ENCODE assay signal across 8 cellular contexts in genomic region chr1:245807306-245807705, GRCh38.
DNase-seq lines count a peak whose midpoint lies in the region; ATAC-seq, FAIRE-seq and TF ChIP-seq lines count a peak whose summit lies in the region.
"Had no signal": no experiment of that assay in that cellular context is flagged by ENCODE, and none has a peak within 500 bp of the region (broad histone marks: within the 10 kb centered on the region; RNA-seq: fewer than 3 reads in every experiment).

No MANE protein-coding gene starts in this region.

- intact Hi-C loops in pancreas (cut with DNase I) (no loop called here), esophagus squamous epithelium (cut with DNase I) (no loop called here)

- DNase-seq in NOMO-1 (lab: John Stamatoyannopoulos, UW; ENCODE audit: unreplicated experiment in 2 of 2) (peak; percentile 74 to 92), pancreas (no peak), dermis blood vessel endothelial cell (no peak), esophagus squamous epithelium (lab: John Stamatoyannopoulos, UW) (no peak)
- DNase-seq in effector CD8-positive, alpha-beta T cell (lab: John Stamatoyannopoulos, UW), result no peak

- H3K36me3 ChIP-seq in pancreas (no peaks in the 10 kb centered on the region), esophagus squamous epithelium (no peaks in the 10 kb centered on the region)
- H3K36me3 ChIP-seq: SJSA1 had no signal

- H3K27me3 ChIP-seq in pancreas (no peaks in the 10 kb centered on the region), esophagus squamous epithelium (no peaks in the 10 kb centered on the region)
- H3K27me3 ChIP-seq: SJSA1 had no signal

- H3K4me3 ChIP-seq in pancreas, result no peak overlapping the region
- H3K4me3 ChIP-seq in esophagus squamous epithelium, result no peak overlapping the region
- H3K4me3 ChIP-seq: SJSA1 had no signal

- peak; percentile 69 for ATAC-seq in GM19023 (IDR thresholded peaks at IDR 0.05; ENCODE audit: unreplicated experiment)
- peak; percentile 70 for ATAC-seq in HG02943 (IDR thresholded peaks at IDR 0.05; ENCODE audit: low read depth, unreplicated experiment)
- ATAC-seq in pancreas, result peak in 3 of 4 donors; percentile 28 to 63 (median 53)

- H3K27ac ChIP-seq in pancreas (no peak overlapping the region), esophagus squamous epithelium (no peak overlapping the region)
- H3K27ac ChIP-seq: SJSA1 had no signal

- H3K4me1 ChIP-seq in pancreas (no peaks in the 10 kb centered on the region), esophagus squamous epithelium (no peaks in the 10 kb centered on the region)

- TF ChIP-seq POLR2A in esophagus squamous epithelium (IDR thresholded peaks at IDR 0.05), result no peak

- TF ChIP-seq CTCF in pancreas (IDR thresholded peaks at IDR 0.05) (no peak), esophagus squamous epithelium (IDR thresholded peaks at IDR 0.05) (no peak)

- no peak for FAIRE-seq in pancreas (lab: Jason Lieb, UNC)

- WGBS in pancreas, 2 donors, result 76 to 77% methylated on average over 10 of the region's 10 CpGs
- 66 to 75% methylated on average over 10 of the region's 10 CpGs for WGBS in esophagus squamous epithelium, 2 donors

- H3K9me3 ChIP-seq in pancreas, result no peaks in the 10 kb centered on the region
- H3K9me3 ChIP-seq in esophagus squamous epithelium, result no peaks in the 10 kb centered on the region
- H3K9me3 ChIP-seq: SJSA1 had no signal

Comparison
In these comparisons a context has a peak if more than half of its experiments do, and no peak if none do; other contexts are left out.
1. DNase-seq: peak in NOMO-1 (2 of 2); none in pancreas (0 of 6), effector CD8-positive, alpha-beta T cell (single experiment), dermis blood vessel endothelial cell (single experiment) and esophagus squamous epithelium (single experiment).
2. Peak in every context shown above with its lines, with median percentiles within 50 percentile points of each other: ATAC-seq.